1 cellular context compared by ENCODE assay signal in genomic region chr5:143134900-143135299, GRCh38.
A peak's percentile ranks its signal among the peaks of the same experiment; 100 is the strongest.
TF ChIP-seq lines count a peak whose summit lies in the region.

No MANE protein-coding gene starts in this region.

TF ChIP-seq in GM12878, 131 proteins besides CTCF, POLR2A, EP300 and RAD21 (continued from another document):
- TF ChIP-seq SMC3 (IDR thresholded peaks at IDR 0.05; ENCODE audit: borderline replicate concordance, low read length) (0 out of 2 replicates have a peak, but pooled peaks have one; percentile 19), ESRRA (IDR thresholded peaks at IDR 0.05; ENCODE audit: low read length) (no peak), MTA2 (IDR thresholded peaks at IDR 0.05; ENCODE audit: low read depth) (no peak), MTA3 (IDR thresholded peaks at IDR 0.05; ENCODE audit: borderline replicate concordance, low read length) (no peak), HDAC2 (IDR thresholded peaks at IDR 0.05) (no peak), E2F8 (IDR thresholded peaks at IDR 0.05; ENCODE audit: low read depth, partially characterized antibody) (no peak), NFXL1 (IDR thresholded peaks at IDR 0.05; ENCODE audit: borderline replicate concordance) (no peak), WRNIP1 (IDR thresholded peaks at IDR 0.05; ENCODE audit: borderline replicate concordance, low read depth, low read length) (no peak), EED (IDR thresholded peaks at IDR 0.05; ENCODE audit: low read depth) (0 out of 2 replicates have a peak, but pooled peaks have one; percentile 49), ETV6 (conservative IDR thresholded peaks at IDR 0.05 in 1 of 2, IDR thresholded peaks at IDR 0.05 in 1 of 2; ENCODE audit: borderline replicate concordance in 1 of 2, low read depth in 1 of 2) (no peak; a peak in 1 of 4 replicates), TCF3 (IDR thresholded peaks at IDR 0.05; ENCODE audit: borderline replicate concordance, insufficient read depth, low read depth, low read length) (no peak), NRF1 (conservative IDR thresholded peaks at IDR 0.05; ENCODE audit: low read depth, low read length) (no peak), HDGF (IDR thresholded peaks at IDR 0.05) (no peak), MEF2A (IDR thresholded peaks at IDR 0.05; ENCODE audit: insufficient read depth, low read depth, low read length) (no peak), SIX5 (IDR thresholded peaks at IDR 0.05; ENCODE audit: low read depth, low read length, severe bottlenecking) (no peak), CREM (IDR thresholded peaks at IDR 0.05; ENCODE audit: low read depth) (no peak), CBFB (IDR thresholded peaks at IDR 0.05; ENCODE audit: low read depth) (no peak), ZNF384 (IDR thresholded peaks at IDR 0.05; ENCODE audit: borderline replicate concordance, low read depth, low read length) (no peak), YY1 (IDR thresholded peaks at IDR 0.05; ENCODE audit: low read depth, low read length) (no peak), CREB1 (IDR thresholded peaks at IDR 0.05; ENCODE audit: low read depth) (0 out of 2 replicates have a peak, but pooled peaks have one; percentile 27), RUNX3 (IDR thresholded peaks at IDR 0.05; ENCODE audit: low read length) (peak; percentile 39; the same call in 1 of the 2 replicates), SIN3A (IDR thresholded peaks at IDR 0.05; ENCODE audit: low read depth, low read length) (no peak), GATAD2B (conservative IDR thresholded peaks at IDR 0.05; ENCODE audit: low read depth) (no peak), NKRF (conservative IDR thresholded peaks at IDR 0.05) (no peak), SUZ12 (IDR thresholded peaks at IDR 0.05; ENCODE audit: unreplicated experiment) (no peak), E4F1 (IDR thresholded peaks at IDR 0.05; ENCODE audit: borderline replicate concordance, partially characterized antibody) (no peak), ZNF207 (IDR thresholded peaks at IDR 0.05; ENCODE audit: borderline replicate concordance) (no peak), EGR1 (IDR thresholded peaks at IDR 0.05; ENCODE audit: borderline replicate concordance in 1 of 2, low read depth in 2 of 2, low read length in 2 of 2) (no peak), JUNB (IDR thresholded peaks at IDR 0.05) (no peak), TCF12 (IDR thresholded peaks at IDR 0.05; ENCODE audit: low read depth, low read length) (0 out of 2 replicates have a peak, but pooled peaks have one; percentile 23), IKZF2 (IDR thresholded peaks at IDR 0.05) (peak; percentile 40 to 62; a peak in 3 of 4 replicates), STAT3 (IDR thresholded peaks at IDR 0.05; ENCODE audit: low read depth, low read length) (no peak), YBX1 (IDR thresholded peaks at IDR 0.05) (no peak), POLR2AphosphoS5 (IDR thresholded peaks at IDR 0.05; ENCODE audit: low read length) (no peak), RCOR1 (conservative IDR thresholded peaks at IDR 0.05; ENCODE audit: low read depth, low read length) (no peak), BHLHE40 (IDR thresholded peaks at IDR 0.05; ENCODE audit: borderline replicate concordance in 1 of 2, low read depth in 2 of 2, low read length in 1 of 2) (peak in 1 of 2 experiments; percentile 10; a peak in 1 of 4 replicates), RFX5 (IDR thresholded peaks at IDR 0.05; ENCODE audit: low read depth, low read length) (no peak)
- TF ChIP-seq, protein P1, sequence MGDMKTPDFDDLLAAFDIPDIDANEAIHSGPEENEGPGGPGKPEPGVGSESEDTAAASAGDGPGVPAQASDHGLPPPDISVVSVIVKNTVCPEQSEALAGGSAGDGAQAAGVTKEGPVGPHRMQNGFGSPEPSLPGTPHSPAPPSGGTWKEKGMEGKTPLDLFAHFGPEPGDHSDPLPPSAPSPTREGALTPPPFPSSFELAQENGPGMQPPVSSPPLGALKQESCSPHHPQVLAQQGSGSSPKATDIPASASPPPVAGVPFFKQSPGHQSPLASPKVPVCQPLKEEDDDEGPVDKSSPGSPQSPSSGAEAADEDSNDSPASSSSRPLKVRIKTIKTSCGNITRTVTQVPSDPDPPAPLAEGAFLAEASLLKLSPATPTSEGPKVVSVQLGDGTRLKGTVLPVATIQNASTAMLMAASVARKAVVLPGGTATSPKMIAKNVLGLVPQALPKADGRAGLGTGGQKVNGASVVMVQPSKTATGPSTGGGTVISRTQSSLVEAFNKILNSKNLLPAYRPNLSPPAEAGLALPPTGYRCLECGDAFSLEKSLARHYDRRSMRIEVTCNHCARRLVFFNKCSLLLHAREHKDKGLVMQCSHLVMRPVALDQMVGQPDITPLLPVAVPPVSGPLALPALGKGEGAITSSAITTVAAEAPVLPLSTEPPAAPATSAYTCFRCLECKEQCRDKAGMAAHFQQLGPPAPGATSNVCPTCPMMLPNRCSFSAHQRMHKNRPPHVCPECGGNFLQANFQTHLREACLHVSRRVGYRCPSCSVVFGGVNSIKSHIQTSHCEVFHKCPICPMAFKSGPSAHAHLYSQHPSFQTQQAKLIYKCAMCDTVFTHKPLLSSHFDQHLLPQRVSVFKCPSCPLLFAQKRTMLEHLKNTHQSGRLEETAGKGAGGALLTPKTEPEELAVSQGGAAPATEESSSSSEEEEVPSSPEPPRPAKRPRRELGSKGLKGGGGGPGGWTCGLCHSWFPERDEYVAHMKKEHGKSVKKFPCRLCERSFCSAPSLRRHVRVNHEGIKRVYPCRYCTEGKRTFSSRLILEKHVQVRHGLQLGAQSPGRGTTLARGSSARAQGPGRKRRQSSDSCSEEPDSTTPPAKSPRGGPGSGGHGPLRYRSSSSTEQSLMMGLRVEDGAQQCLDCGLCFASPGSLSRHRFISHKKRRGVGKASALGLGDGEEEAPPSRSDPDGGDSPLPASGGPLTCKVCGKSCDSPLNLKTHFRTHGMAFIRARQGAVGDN (IDR thresholded peaks at IDR 0.05), result peak; percentile 37; the same call in 1 of the 2 replicates
- TF ChIP-seq, protein P2, sequence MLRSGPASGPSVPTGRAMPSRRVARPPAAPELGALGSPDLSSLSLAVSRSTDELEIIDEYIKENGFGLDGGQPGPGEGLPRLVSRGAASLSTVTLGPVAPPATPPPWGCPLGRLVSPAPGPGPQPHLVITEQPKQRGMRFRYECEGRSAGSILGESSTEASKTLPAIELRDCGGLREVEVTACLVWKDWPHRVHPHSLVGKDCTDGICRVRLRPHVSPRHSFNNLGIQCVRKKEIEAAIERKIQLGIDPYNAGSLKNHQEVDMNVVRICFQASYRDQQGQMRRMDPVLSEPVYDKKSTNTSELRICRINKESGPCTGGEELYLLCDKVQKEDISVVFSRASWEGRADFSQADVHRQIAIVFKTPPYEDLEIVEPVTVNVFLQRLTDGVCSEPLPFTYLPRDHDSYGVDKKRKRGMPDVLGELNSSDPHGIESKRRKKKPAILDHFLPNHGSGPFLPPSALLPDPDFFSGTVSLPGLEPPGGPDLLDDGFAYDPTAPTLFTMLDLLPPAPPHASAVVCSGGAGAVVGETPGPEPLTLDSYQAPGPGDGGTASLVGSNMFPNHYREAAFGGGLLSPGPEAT (IDR thresholded peaks at IDR 0.05; ENCODE audit: low read depth), result no peak
